Comparison of ENCODE assay signal across 13 cellular contexts in genomic region chr9:71592400-71592799, GRCh38.
"Had no signal": no experiment of that assay in that cellular context is flagged by ENCODE, and none has a peak within 500 bp of the region (broad histone marks: within the 10 kb centered on the region; RNA-seq: fewer than 3 reads in every experiment).

No MANE protein-coding gene starts in this region.

- H3K36me3 ChIP-seq: left lung, prostate gland had no signal

- H3K9me3 ChIP-seq: body of pancreas, left lung, prostate gland had no signal

- H3K27me3 ChIP-seq: body of pancreas, left lung had no signal

- H3K4me3 ChIP-seq: body of pancreas, left lung, prostate gland had no signal

- H3K4me1 ChIP-seq: body of pancreas, left lung, prostate gland had no signal

- DNase-seq: activated CD4-positive, alpha-beta T cell treated with anti-CD3 and anti-CD28 coated beads for 48 hours; activated naive CD4-positive, alpha-beta T cell; body of pancreas; effector memory CD4-positive, alpha-beta T cell; erythroblast; glutamatergic neuron; left lung; mesendoderm; occipital lobe; stimulated activated CD4-positive, alpha-beta T cell treated with anti-CD3 and anti-CD28 coated beads, Interleukin-2, amount 100 ng/mL, for 24 hours; stimulated activated naive CD4-positive, alpha-beta T cell; T-cell had no signal

- H3K27ac ChIP-seq: body of pancreas, left lung, prostate gland had no signal
